ENCODE assay signal across 25 cellular contexts in genomic region chr11:77117485-77117884, GRCh38. TPM values are rescaled to one million over a fixed set of nuclear protein-coding genes. Genes with fewer than 3 reads are reported as not detected.
"Had no signal": no experiment of that assay in that cellular context is flagged by ENCODE, and none has a peak within 500 bp of the region (broad histone marks: within the 10 kb centered on the region; RNA-seq: fewer than 3 reads in every experiment).

No MANE protein-coding gene starts in this region.

- H3K4me1 Mint-ChIP-seq: activated T-helper 17 cell treated with anti-CD3 and anti-CD28 coated beads, Interleukin-2, amount 50 U/mL, for 72 hours; central memory CD8-positive, alpha-beta T cell; memory B cell had no signal

- H3K9me3 ChIP-seq: gastrocnemius medialis, heart left ventricle, prostate gland, right lobe of liver, stomach had no signal

- H3K27me3 ChIP-seq: gastrocnemius medialis, heart left ventricle, right lobe of liver, stomach had no signal

- ATAC-seq: activated T-helper 17 cell treated with anti-CD3 and anti-CD28 coated beads, Interleukin-2, amount 50 U/mL, for 72 hours; gastrocnemius medialis; heart left ventricle; right lobe of liver; WTC11 had no signal

- FAIRE-seq: small intestine had no signal

- H3K27ac ChIP-seq: gastrocnemius medialis, heart left ventricle, prostate gland, right lobe of liver, stomach had no signal

- H3K36me3 Mint-ChIP-seq: activated CD4-positive, alpha-beta memory T cell treated with anti-CD3 and anti-CD28 coated beads for 36 hours; activated naive CD8-positive, alpha-beta T cell treated with anti-CD3 and anti-CD28 coated beads for 36 hours; memory B cell had no signal

- H3K9me3 Mint-ChIP-seq: activated CD4-positive, alpha-beta memory T cell treated with anti-CD3 and anti-CD28 coated beads for 36 hours; activated naive CD8-positive, alpha-beta T cell treated with anti-CD3 and anti-CD28 coated beads for 36 hours; activated T-helper 17 cell treated with anti-CD3 and anti-CD28 coated beads, Interleukin-2, amount 50 U/mL, for 72 hours; brain; central memory CD8-positive, alpha-beta T cell; memory B cell; neural crest cell; WTC11 had no signal

- DNase-seq: activated CD4-positive, alpha-beta memory T cell treated with anti-CD3 and anti-CD28 coated beads for 36 hours; activated CD4-positive, alpha-beta T cell treated with anti-CD3 and anti-CD28 coated beads for 4 hours; activated naive CD4-positive, alpha-beta T cell; activated naive CD8-positive, alpha-beta T cell treated with anti-CD3 and anti-CD28 coated beads for 36 hours; amniotic stem cell; cortex of kidney; gastrocnemius medialis; small intestine; stimulated activated CD4-positive, alpha-beta T cell treated with anti-CD3 and anti-CD28 coated beads, Interleukin-15, amount 100 ng/mL, for 24 hours; stimulated activated CD4-positive, alpha-beta T cell treated with anti-CD3 and anti-CD28 coated beads, Interleukin-2, amount 100 ng/mL, for 48 hours; stomach; trophoblast cell had no signal

- H3K36me3 ChIP-seq: gastrocnemius medialis had no signal

- H3K4me3 ChIP-seq: gastrocnemius medialis, heart left ventricle, prostate gland, right lobe of liver, stomach had no signal

- H3K4me3 Mint-ChIP-seq: activated CD4-positive, alpha-beta memory T cell treated with anti-CD3 and anti-CD28 coated beads for 36 hours; activated naive CD8-positive, alpha-beta T cell treated with anti-CD3 and anti-CD28 coated beads for 36 hours; activated T-helper 17 cell treated with anti-CD3 and anti-CD28 coated beads, Interleukin-2, amount 50 U/mL, for 72 hours; brain; central memory CD8-positive, alpha-beta T cell; memory B cell; neural crest cell; WTC11 had no signal

- H3K4me1 ChIP-seq: heart left ventricle, prostate gland, right lobe of liver had no signal

- H3K27me3 Mint-ChIP-seq: activated CD4-positive, alpha-beta memory T cell treated with anti-CD3 and anti-CD28 coated beads for 36 hours; activated naive CD8-positive, alpha-beta T cell treated with anti-CD3 and anti-CD28 coated beads for 36 hours; activated T-helper 17 cell treated with anti-CD3 and anti-CD28 coated beads, Interleukin-2, amount 50 U/mL, for 72 hours; brain; central memory CD8-positive, alpha-beta T cell; memory B cell had no signal

- H3K27ac Mint-ChIP-seq: activated CD4-positive, alpha-beta memory T cell treated with anti-CD3 and anti-CD28 coated beads for 36 hours; activated naive CD8-positive, alpha-beta T cell treated with anti-CD3 and anti-CD28 coated beads for 36 hours; activated T-helper 17 cell treated with anti-CD3 and anti-CD28 coated beads, Interleukin-2, amount 50 U/mL, for 72 hours; brain; memory B cell; WTC11 had no signal

RNA-seq across cellular contexts. Expression of gene MYO7A, which starts 10.6 kb away (rescaled TPM):
- total RNA-seq: osteocyte had no signal

RNA-seq across cellular contexts. Expression of gene OMP, which starts 14.8 kb away (rescaled TPM):
- total RNA-seq: activated CD4-positive, alpha-beta memory T cell treated with anti-CD3 and anti-CD28 coated beads for 36 hours; activated naive CD8-positive, alpha-beta T cell treated with anti-CD3 and anti-CD28 coated beads for 36 hours; activated T-helper 17 cell treated with anti-CD3 and anti-CD28 coated beads, Interleukin-2, amount 50 U/mL, for 72 hours; gastrocnemius medialis; heart left ventricle; kidney epithelial cell; mononuclear cell; neural crest cell; osteocyte; temporal lobe; WTC11 had no signal
- polyA plus RNA-seq: heart left ventricle had no signal
